ENCODE assay signal across 1 cellular context in genomic region chr16:87407511-87408112, GRCh38.
TF ChIP-seq lines count a peak whose summit lies in the region.

No MANE protein-coding gene starts in this region.

TF ChIP-seq in GM12878, 131 proteins besides CTCF, POLR2A, EP300 and RAD21 (continued from another document and continues in another):
- TF ChIP-seq, protein P1, sequence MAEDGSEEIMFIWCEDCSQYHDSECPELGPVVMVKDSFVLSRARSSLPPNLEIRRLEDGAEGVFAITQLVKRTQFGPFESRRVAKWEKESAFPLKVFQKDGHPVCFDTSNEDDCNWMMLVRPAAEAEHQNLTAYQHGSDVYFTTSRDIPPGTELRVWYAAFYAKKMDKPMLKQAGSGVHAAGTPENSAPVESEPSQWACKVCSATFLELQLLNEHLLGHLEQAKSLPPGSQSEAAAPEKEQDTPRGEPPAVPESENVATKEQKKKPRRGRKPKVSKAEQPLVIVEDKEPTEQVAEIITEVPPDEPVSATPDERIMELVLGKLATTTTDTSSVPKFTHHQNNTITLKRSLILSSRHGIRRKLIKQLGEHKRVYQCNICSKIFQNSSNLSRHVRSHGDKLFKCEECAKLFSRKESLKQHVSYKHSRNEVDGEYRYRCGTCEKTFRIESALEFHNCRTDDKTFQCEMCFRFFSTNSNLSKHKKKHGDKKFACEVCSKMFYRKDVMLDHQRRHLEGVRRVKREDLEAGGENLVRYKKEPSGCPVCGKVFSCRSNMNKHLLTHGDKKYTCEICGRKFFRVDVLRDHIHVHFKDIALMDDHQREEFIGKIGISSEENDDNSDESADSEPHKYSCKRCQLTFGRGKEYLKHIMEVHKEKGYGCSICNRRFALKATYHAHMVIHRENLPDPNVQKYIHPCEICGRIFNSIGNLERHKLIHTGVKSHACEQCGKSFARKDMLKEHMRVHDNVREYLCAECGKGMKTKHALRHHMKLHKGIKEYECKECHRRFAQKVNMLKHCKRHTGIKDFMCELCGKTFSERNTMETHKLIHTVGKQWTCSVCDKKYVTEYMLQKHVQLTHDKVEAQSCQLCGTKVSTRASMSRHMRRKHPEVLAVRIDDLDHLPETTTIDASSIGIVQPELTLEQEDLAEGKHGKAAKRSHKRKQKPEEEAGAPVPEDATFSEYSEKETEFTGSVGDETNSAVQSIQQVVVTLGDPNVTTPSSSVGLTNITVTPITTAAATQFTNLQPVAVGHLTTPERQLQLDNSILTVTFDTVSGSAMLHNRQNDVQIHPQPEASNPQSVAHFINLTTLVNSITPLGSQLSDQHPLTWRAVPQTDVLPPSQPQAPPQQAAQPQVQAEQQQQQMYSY (CRISPR knock-in tag; IDR thresholded peaks at IDR 0.05) = no peak
- TF ChIP-seq ZNF687 (IDR thresholded peaks at IDR 0.05) (no peak), TBL1XR1 (IDR thresholded peaks at IDR 0.05; ENCODE audit: low read depth, low read length) (peak; percentile 69; the same call in 1 of the 2 replicates), BCLAF1 (IDR thresholded peaks at IDR 0.05) (no peak), ZZZ3 (IDR thresholded peaks at IDR 0.05; ENCODE audit: control insufficient read depth, insufficient read length, low read depth) (no peak), MTA2 (IDR thresholded peaks at IDR 0.05; ENCODE audit: low read depth) (peak; percentile 59; the same call in 1 of the 2 replicates), IKZF2 (IDR thresholded peaks at IDR 0.05) (peak; percentile 89 to 90), PML (IDR thresholded peaks at IDR 0.05; ENCODE audit: low read length) (no peak), RELA (IDR thresholded peaks at IDR 0.05; ENCODE audit: borderline replicate concordance, partially characterized antibody) (no peak), EED (IDR thresholded peaks at IDR 0.05; ENCODE audit: low read depth) (peak; percentile 92), CEBPZ (IDR thresholded peaks at IDR 0.05; ENCODE audit: low read depth, low read length) (no peak), MYC (IDR thresholded peaks at IDR 0.05; ENCODE audit: insufficient read depth, insufficient read length, insufficient replicate concordance, low read length, severe bottlenecking) (peak; percentile 20), STAT3 (IDR thresholded peaks at IDR 0.05; ENCODE audit: low read depth, low read length) (no peak), SMAD5 (IDR thresholded peaks at IDR 0.05; ENCODE audit: low read depth) (no peak), FOS (IDR thresholded peaks at IDR 0.05; ENCODE audit: borderline replicate concordance, extremely low read depth, insufficient read length) (no peak), BACH1 (IDR thresholded peaks at IDR 0.05; ENCODE audit: borderline replicate concordance) (no peak), POU2F2 (IDR thresholded peaks at IDR 0.05; ENCODE audit: borderline replicate concordance, low read depth, low read length) (no peak), RCOR1 (conservative IDR thresholded peaks at IDR 0.05; ENCODE audit: low read depth, low read length) (no peak), TARDBP (IDR thresholded peaks at IDR 0.05; ENCODE audit: borderline replicate concordance) (no peak), ZNF24 (IDR thresholded peaks at IDR 0.05) (no peak), ZNF217 (IDR thresholded peaks at IDR 0.05) (no peak)
- TF ChIP-seq, protein P2, sequence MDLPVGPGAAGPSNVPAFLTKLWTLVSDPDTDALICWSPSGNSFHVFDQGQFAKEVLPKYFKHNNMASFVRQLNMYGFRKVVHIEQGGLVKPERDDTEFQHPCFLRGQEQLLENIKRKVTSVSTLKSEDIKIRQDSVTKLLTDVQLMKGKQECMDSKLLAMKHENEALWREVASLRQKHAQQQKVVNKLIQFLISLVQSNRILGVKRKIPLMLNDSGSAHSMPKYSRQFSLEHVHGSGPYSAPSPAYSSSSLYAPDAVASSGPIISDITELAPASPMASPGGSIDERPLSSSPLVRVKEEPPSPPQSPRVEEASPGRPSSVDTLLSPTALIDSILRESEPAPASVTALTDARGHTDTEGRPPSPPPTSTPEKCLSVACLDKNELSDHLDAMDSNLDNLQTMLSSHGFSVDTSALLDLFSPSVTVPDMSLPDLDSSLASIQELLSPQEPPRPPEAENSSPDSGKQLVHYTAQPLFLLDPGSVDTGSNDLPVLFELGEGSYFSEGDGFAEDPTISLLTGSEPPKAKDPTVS (IDR thresholded peaks at IDR 0.05; ENCODE audit: low read depth, low read length) = no peak
- TF ChIP-seq, protein P3, sequence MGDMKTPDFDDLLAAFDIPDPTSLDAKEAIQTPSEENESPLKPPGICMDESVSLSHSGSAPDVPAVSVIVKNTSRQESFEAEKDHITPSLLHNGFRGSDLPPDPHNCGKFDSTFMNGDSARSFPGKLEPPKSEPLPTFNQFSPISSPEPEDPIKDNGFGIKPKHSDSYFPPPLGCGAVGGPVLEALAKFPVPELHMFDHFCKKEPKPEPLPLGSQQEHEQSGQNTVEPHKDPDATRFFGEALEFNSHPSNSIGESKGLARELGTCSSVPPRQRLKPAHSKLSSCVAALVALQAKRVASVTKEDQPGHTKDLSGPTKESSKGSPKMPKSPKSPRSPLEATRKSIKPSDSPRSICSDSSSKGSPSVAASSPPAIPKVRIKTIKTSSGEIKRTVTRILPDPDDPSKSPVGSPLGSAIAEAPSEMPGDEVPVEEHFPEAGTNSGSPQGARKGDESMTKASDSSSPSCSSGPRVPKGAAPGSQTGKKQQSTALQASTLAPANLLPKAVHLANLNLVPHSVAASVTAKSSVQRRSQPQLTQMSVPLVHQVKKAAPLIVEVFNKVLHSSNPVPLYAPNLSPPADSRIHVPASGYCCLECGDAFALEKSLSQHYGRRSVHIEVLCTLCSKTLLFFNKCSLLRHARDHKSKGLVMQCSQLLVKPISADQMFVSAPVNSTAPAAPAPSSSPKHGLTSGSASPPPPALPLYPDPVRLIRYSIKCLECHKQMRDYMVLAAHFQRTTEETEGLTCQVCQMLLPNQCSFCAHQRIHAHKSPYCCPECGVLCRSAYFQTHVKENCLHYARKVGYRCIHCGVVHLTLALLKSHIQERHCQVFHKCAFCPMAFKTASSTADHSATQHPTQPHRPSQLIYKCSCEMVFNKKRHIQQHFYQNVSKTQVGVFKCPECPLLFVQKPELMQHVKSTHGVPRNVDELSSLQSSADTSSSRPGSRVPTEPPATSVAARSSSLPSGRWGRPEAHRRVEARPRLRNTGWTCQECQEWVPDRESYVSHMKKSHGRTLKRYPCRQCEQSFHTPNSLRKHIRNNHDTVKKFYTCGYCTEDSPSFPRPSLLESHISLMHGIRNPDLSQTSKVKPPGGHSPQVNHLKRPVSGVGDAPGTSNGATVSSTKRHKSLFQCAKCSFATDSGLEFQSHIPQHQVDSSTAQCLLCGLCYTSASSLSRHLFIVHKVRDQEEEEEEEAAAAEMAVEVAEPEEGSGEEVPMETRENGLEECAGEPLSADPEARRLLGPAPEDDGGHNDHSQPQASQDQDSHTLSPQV (IDR thresholded peaks at IDR 0.05) = no peak
- TF ChIP-seq, protein P4, sequence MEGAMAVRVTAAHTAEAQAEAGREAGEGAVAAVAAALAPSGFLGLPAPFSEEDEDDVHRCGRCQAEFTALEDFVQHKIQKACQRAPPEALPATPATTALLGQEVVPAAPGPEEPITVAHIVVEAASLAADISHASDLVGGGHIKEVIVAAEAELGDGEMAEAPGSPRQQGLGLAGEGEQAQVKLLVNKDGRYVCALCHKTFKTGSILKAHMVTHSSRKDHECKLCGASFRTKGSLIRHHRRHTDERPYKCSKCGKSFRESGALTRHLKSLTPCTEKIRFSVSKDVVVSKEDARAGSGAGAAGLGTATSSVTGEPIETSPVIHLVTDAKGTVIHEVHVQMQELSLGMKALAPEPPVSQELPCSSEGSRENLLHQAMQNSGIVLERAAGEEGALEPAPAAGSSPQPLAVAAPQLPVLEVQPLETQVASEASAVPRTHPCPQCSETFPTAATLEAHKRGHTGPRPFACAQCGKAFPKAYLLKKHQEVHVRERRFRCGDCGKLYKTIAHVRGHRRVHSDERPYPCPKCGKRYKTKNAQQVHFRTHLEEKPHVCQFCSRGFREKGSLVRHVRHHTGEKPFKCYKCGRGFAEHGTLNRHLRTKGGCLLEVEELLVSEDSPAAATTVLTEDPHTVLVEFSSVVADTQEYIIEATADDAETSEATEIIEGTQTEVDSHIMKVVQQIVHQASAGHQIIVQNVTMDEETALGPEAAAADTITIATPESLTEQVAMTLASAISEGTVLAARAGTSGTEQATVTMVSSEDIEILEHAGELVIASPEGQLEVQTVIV (IDR thresholded peaks at IDR 0.05; ENCODE audit: borderline replicate concordance, partially characterized antibody) = no peak
- TF ChIP-seq, protein P5, sequence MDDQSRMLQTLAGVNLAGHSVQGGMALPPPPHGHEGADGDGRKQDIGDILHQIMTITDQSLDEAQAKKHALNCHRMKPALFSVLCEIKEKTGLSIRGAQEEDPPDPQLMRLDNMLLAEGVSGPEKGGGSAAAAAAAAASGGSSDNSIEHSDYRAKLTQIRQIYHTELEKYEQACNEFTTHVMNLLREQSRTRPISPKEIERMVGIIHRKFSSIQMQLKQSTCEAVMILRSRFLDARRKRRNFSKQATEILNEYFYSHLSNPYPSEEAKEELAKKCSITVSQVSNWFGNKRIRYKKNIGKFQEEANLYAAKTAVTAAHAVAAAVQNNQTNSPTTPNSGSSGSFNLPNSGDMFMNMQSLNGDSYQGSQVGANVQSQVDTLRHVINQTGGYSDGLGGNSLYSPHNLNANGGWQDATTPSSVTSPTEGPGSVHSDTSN (IDR thresholded peaks at IDR 0.05; ENCODE audit: insufficient replicate concordance, low read depth, low read length) = no peak
